Comparison of ENCODE assay signal across 10 cellular contexts in the genomic region with DNA sequence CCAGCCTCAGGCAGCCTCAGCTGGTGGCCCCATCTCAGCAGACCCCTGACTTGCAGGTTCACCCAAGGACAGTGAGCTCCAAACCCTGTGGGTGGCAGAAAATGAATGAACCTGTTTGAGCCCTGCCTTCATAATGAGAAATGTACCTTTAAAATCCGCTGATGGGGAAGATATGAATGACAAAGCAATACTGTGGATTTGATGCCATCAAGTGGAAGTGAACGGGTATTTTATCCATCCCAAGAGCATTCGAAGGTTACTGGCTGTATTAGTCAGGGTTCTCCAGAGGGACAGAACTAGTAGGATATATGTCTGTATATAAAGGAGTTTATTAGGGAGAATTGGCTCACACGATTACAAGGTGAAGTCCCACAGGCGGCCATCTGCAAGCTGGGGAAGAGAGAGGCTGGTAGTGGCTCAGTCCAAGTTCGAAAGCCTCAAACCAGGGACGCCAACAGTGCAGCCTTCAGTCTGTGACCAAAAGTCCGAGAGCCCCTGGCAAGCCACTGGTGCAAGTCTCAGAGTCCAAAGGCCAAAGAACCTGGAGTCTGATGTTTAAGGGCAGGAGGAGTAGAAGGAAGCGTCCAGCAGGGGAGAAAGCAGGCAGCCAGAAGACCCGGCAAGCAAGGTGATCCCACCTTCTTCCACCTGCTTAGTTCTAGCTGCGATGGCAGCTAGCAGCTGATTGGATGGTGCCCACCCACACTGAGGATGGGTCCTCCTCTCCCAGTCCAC. TPM values are rescaled to one million over a fixed set of nuclear protein-coding genes. Genes with fewer than 3 reads are reported as not detected.
A peak's percentile ranks its signal among the peaks of the same experiment; 100 is the strongest.
DNase-seq lines count a peak whose midpoint lies in the region; ATAC-seq and TF ChIP-seq lines count a peak whose summit lies in the region.
"Had no signal": no experiment of that assay in that cellular context is flagged by ENCODE, and none has a peak within 500 bp of the region (broad histone marks: within the 10 kb centered on the region; RNA-seq: fewer than 3 reads in every experiment).

No MANE protein-coding gene starts in this region.

- intact Hi-C loops in activated CD4-positive, alpha-beta T cell treated with anti-CD3 and anti-CD28 coated beads for 36 hours (cut with DNase I, micrococcal nuclease), result loop anchor here (5.0 kb wide), 6 partner anchors 56 to 446 kb away; a partner anchor contains a TSS

- no peak for DNase-seq in activated CD4-positive, alpha-beta T cell treated with anti-CD3 and anti-CD28 coated beads for 36 hours
- DNase-seq in activated CD4-positive, alpha-beta T cell treated with anti-CD3 and anti-CD28 coated beads, Interleukin-2, amount 50 U/mL, for 1 hour, result no peak
- DNase-seq in OCI-M1 (lab: John Stamatoyannopoulos, UW), result peak; percentile 62
- DNase-seq in NCI-H345 treated with DMSO at 0.1 percent for 48 hours (lab: John Stamatoyannopoulos, UW; ENCODE audit: unreplicated experiment), result no peak
- no peak for DNase-seq in NCI-H2171 (lab: John Stamatoyannopoulos, UW)
- no peak for DNase-seq in cerebellar nuclear complex (lab: John Stamatoyannopoulos, UW)
- DNase-seq: glutamatergic neuron, NCI-H2029 had no signal

- H3K27me3 Mint-ChIP-seq in activated CD4-positive, alpha-beta T cell treated with anti-CD3 and anti-CD28 coated beads for 36 hours, result no peaks in the 10 kb centered on the region
- H3K27me3 Mint-ChIP-seq in brain (peaks cover 13% of the 10 kb centered on the region), nephron (ENCODE audit: low read depth) (peaks cover 8% of the 10 kb centered on the region)

- H3K4me1 Mint-ChIP-seq in activated CD4-positive, alpha-beta T cell treated with anti-CD3 and anti-CD28 coated beads for 36 hours, result peaks cover 87% of the 10 kb centered on the region
- H3K4me1 Mint-ChIP-seq in brain (peaks cover 62% of the 10 kb centered on the region), nephron (peaks cover 57% of the 10 kb centered on the region)

- peak in 1 of 2 experiments; percentile 15 for TF ChIP-seq CTCF in brain (conservative IDR thresholded peaks at IDR 0.05)
- no peak for TF ChIP-seq CTCF in nephron (IDR thresholded peaks at IDR 0.05; ENCODE audit: unreplicated experiment in 3 of 3)

- CTCF ChIA-PET in activated CD4-positive, alpha-beta T cell treated with anti-CD3 and anti-CD28 coated beads for 36 hours (lab: Charles Lee), result interaction anchor here (0.6 to 1.2 kb wide), 5 partner anchors 26 to 919 kb away, joined by 3 read pairs; no protein-coding TSS in a partner anchor

- ATAC-seq in activated CD4-positive, alpha-beta T cell treated with anti-CD3 and anti-CD28 coated beads for 36 hours, result no peak

- peak overlapping the region; percentile 94 for H3K27ac Mint-ChIP-seq in activated CD4-positive, alpha-beta T cell treated with anti-CD3 and anti-CD28 coated beads for 36 hours
- H3K27ac Mint-ChIP-seq in brain, result peak overlapping the region in 3 of 5 experiments; percentile 4 to 49 (median 38)
- H3K27ac Mint-ChIP-seq in nephron, result peak overlapping the region in 2 of 3 experiments; percentile 17 to 74

- H3K4me3 Mint-ChIP-seq in activated CD4-positive, alpha-beta T cell treated with anti-CD3 and anti-CD28 coated beads for 36 hours, result peak overlapping the region; percentile 75
- H3K4me3 Mint-ChIP-seq in brain (no peak overlapping the region), nephron (no peak overlapping the region)

- H3K36me3 Mint-ChIP-seq in activated CD4-positive, alpha-beta T cell treated with anti-CD3 and anti-CD28 coated beads for 36 hours (ENCODE audit: low read depth), result no peaks in the 10 kb centered on the region
- H3K36me3 Mint-ChIP-seq in brain (no peaks in the 10 kb centered on the region), nephron (ENCODE audit: low read depth) (no peaks in the 10 kb centered on the region)

- H3K9me3 Mint-ChIP-seq in activated CD4-positive, alpha-beta T cell treated with anti-CD3 and anti-CD28 coated beads for 36 hours (ENCODE audit: low read depth), result no peaks in the 10 kb centered on the region
- no peaks in the 10 kb centered on the region for H3K9me3 Mint-ChIP-seq in brain
- no peaks in the 10 kb centered on the region for H3K9me3 Mint-ChIP-seq in nephron

- POLR2A ChIA-PET in activated CD4-positive, alpha-beta T cell treated with anti-CD3 and anti-CD28 coated beads for 36 hours (lab: Charles Lee), result no interaction called here

RNA-seq across cellular contexts. Expression of a gene that starts 32.1 kb away (rescaled TPM):
- total RNA-seq in activated CD4-positive, alpha-beta T cell treated with anti-CD3 and anti-CD28 coated beads for 36 hours, result 1 to 10 TPM; 2.7 to 3.3 TPM
- polyA plus RNA-seq in brain (ENCODE audit: insufficient read depth, low read depth, low replicate concordance), result 0.71 TPM

Comparison
In these comparisons a context has a peak if more than half of its experiments do, and no peak if none do; other contexts are left out.
1. H3K27ac Mint-ChIP-seq: peak in every context shown above with its lines; median percentile 94 in activated CD4-positive, alpha-beta T cell treated with anti-CD3 and anti-CD28 coated beads for 36 hours; 46 in nephron; 38 in brain.